9 cellular contexts compared by ENCODE assay signal in genomic region chr6:53048431-53049195, GRCh38. TPM values are rescaled to one million over a fixed set of nuclear protein-coding genes. Genes with fewer than 3 reads are reported as not detected.
A peak's percentile ranks its signal among the peaks of the same experiment; 100 is the strongest.
DNase-seq lines count a peak whose midpoint lies in the region; ATAC-seq, FAIRE-seq and TF ChIP-seq lines count a peak whose summit lies in the region.
"Had no signal": no experiment of that assay in that cellular context is flagged by ENCODE, and none has a peak within 500 bp of the region (broad histone marks: within the 10 kb centered on the region; RNA-seq: fewer than 3 reads in every experiment).

No MANE protein-coding gene starts in this region.

- intact Hi-C loops in posterior cingulate gyrus (cut with DNase I) = no loop called here

- ATAC-seq in GM19438 (IDR thresholded peaks at IDR 0.05; ENCODE audit: low read depth, unreplicated experiment) = peak; percentile 80
- ATAC-seq in HG03457 (IDR thresholded peaks at IDR 0.05; ENCODE audit: unreplicated experiment) = peak; percentile 96

- no peaks in the 10 kb centered on the region for H3K27me3 Mint-ChIP-seq in osteocyte (ENCODE audit: unreplicated experiment)

- FAIRE-seq in GM12892 (lab: Jason Lieb, UNC) = no peak
- FAIRE-seq: GM18507 had no signal

- H3K4me3 Mint-ChIP-seq in osteocyte (ENCODE audit: unreplicated experiment) = peak overlapping the region; percentile 33

- peak overlapping the region; percentile 90 for H3K27ac Mint-ChIP-seq in osteocyte (ENCODE audit: unreplicated experiment)

- TF ChIP-seq POLR2A in GM12892 (IDR thresholded peaks at IDR 0.05; ENCODE audit: low read depth, low read length) = no peak

- DNase-seq in AG20443 (ENCODE audit: low spot score) = peak; percentile 52
- DNase-seq in amniotic stem cell (lab: John Stamatoyannopoulos, UW) = peak; percentile 66
- no peak for DNase-seq in osteocyte (ENCODE audit: extremely low spot score, unreplicated experiment)
- DNase-seq in posterior cingulate gyrus = no peak
- DNase-seq in NCI-H1694 treated with DMSO at 0.1 percent for 48 hours (lab: John Stamatoyannopoulos, UW) = no peak
- no peak for DNase-seq in GM12892 (ENCODE audit: insufficient read length)

- TF ChIP-seq CTCF in osteocyte (IDR thresholded peaks at IDR 0.05) = no peak

- H3K4me1 Mint-ChIP-seq in osteocyte (ENCODE audit: unreplicated experiment) = peaks cover 37% of the 10 kb centered on the region

- peaks cover 11% of the 10 kb centered on the region for H3K36me3 Mint-ChIP-seq in osteocyte (ENCODE audit: unreplicated experiment)

- H3K9me3 Mint-ChIP-seq in osteocyte (ENCODE audit: unreplicated experiment) = peaks cover 4% of the 10 kb centered on the region

RNA-seq across cellular contexts. Expression of gene CILK1, which starts 13.0 kb away (rescaled TPM):
- 14.7 and 15.0 TPM in 2 replicates for total RNA-seq in osteocyte
- 4.2 TPM for polyA plus RNA-seq in GM12892 (2012; ENCODE audit: missing spikeins)

RNA-seq across cellular contexts. Expression of gene FBXO9, which starts 16.6 kb away (rescaled TPM):
- total RNA-seq in osteocyte = 74.8 and 79.9 TPM in 2 replicates
- polyA plus RNA-seq in GM12892 (2012; ENCODE audit: missing spikeins) = 27.3 TPM

RNA-seq across cellular contexts. Expression of gene GSTA4, which starts 53.5 kb away (rescaled TPM):
- 45.3 and 46.4 TPM in 2 replicates for total RNA-seq in osteocyte
- polyA plus RNA-seq in GM12892 (2012; ENCODE audit: missing spikeins) = 3.5 TPM

Comparison
In these comparisons a context has a peak if more than half of its experiments do, and no peak if none do; other contexts are left out.
1. DNase-seq: peak in AG20443 (single experiment) and amniotic stem cell (single experiment); none in osteocyte (single experiment), posterior cingulate gyrus (0 of 10), NCI-H1694 treated with DMSO at 0.1 percent for 48 hours (single experiment) and GM12892 (single experiment).